Comparison of ENCODE assay signal across 16 cellular contexts in genomic region chr17:66331038-66331816, GRCh38. TPM values are rescaled to one million over a fixed set of nuclear protein-coding genes. Genes with fewer than 3 reads are reported as not detected.
A peak's percentile ranks its signal among the peaks of the same experiment; 100 is the strongest.
DNase-seq lines count a peak whose midpoint lies in the region; ATAC-seq and TF ChIP-seq lines count a peak whose summit lies in the region.
"Had no signal": no experiment of that assay in that cellular context is flagged by ENCODE, and none has a peak within 500 bp of the region (broad histone marks: within the 10 kb centered on the region; RNA-seq: fewer than 3 reads in every experiment).

No MANE protein-coding gene starts in this region.

- H4K5ac ChIP-seq in mesendoderm (ENCODE audit: low read length), result no peak overlapping the region

- H3K79me2 ChIP-seq in mesendoderm (ENCODE audit: control insufficient read depth, insufficient read depth, low read length), result no peaks in the 10 kb centered on the region

- H2AK5ac ChIP-seq in mesendoderm (ENCODE audit: low read length), result no peak overlapping the region

- H3K27me3 Mint-ChIP-seq in activated CD8-positive, alpha-beta memory T cell treated with anti-CD3 and anti-CD28 coated beads, Interleukin-2, amount 10 ng/mL, durations not matched to agents 7 days and 5 days, result no peaks in the 10 kb centered on the region
- H3K27me3 Mint-ChIP-seq in nephron (ENCODE audit: low read depth), result peaks cover 10% of the 10 kb centered on the region

- CTCF ChIA-PET in activated CD8-positive, alpha-beta memory T cell treated with anti-CD3 and anti-CD28 coated beads, Interleukin-2, amount 10 ng/mL, durations not matched to agents 7 days and 5 days (lab: Charles Lee), result interaction anchor here (0.6 to 2.4 kb wide), 4 partner anchors 11 to 1773 kb away, joined by 3 to 5 read pairs (median 4); no protein-coding TSS in a partner anchor

- H3K9ac ChIP-seq in mesendoderm (ENCODE audit: low read length), result no peak overlapping the region

- H3K4me2 ChIP-seq in mesendoderm (ENCODE audit: low read length), result no peak overlapping the region
- H3K4me2 ChIP-seq: A549, hepatocyte had no signal

- no peak overlapping the region for H2BK15ac ChIP-seq in mesendoderm (replicated peaks; ENCODE audit: low read depth)

- peak overlapping the region; percentile 51 for H3K4me3 Mint-ChIP-seq in activated CD8-positive, alpha-beta memory T cell treated with anti-CD3 and anti-CD28 coated beads, Interleukin-2, amount 10 ng/mL, durations not matched to agents 7 days and 5 days
- no peak overlapping the region for H3K4me3 Mint-ChIP-seq in nephron

- no peaks in the 10 kb centered on the region for H3K9me3 Mint-ChIP-seq in activated CD8-positive, alpha-beta memory T cell treated with anti-CD3 and anti-CD28 coated beads, Interleukin-2, amount 10 ng/mL, durations not matched to agents 7 days and 5 days (ENCODE audit: low read depth)
- peaks cover 0 to 12% of the 10 kb centered on the region in 2 donors for H3K9me3 Mint-ChIP-seq in activated naive CD4-positive, alpha-beta T cell treated with anti-CD3 and anti-CD28 coated beads, Interleukin-2, amount 50 U/mL, for 72 hours
- H3K9me3 Mint-ChIP-seq in nephron, result no peaks in the 10 kb centered on the region

- peak; percentile 78 for ATAC-seq in activated CD8-positive, alpha-beta memory T cell treated with anti-CD3 and anti-CD28 coated beads, Interleukin-2, amount 10 ng/mL, durations not matched to agents 7 days and 5 days
- peak; percentile 77 to 87 for ATAC-seq in activated naive CD4-positive, alpha-beta T cell treated with anti-CD3 and anti-CD28 coated beads, Interleukin-2, amount 50 U/mL, for 72 hours
- no peak for ATAC-seq in GM18909 (IDR thresholded peaks at IDR 0.05; ENCODE audit: poor library complexity, unreplicated experiment)
- ATAC-seq: A549, left lung had no signal

- H3K27me3 ChIP-seq in mesendoderm (ENCODE audit: insufficient read depth, low read length, poor library complexity), result no peaks in the 10 kb centered on the region
- H3K27me3 ChIP-seq: hepatocyte, left lung had no signal

- H3K4me3 ChIP-seq in mesendoderm (ENCODE audit: low read length), result no peak overlapping the region
- H3K4me3 ChIP-seq: A549, hepatocyte, left lung, skin epidermis had no signal

- no peak for DNase-seq in activated CD8-positive, alpha-beta memory T cell treated with anti-CD3 and anti-CD28 coated beads, Interleukin-2, amount 10 ng/mL, durations not matched to agents 7 days and 5 days
- no peak for DNase-seq in activated CD8-positive, alpha-beta memory T cell treated with anti-CD3 and anti-CD28 coated beads, Interleukin-2, amount 50 U/mL, for 4 hours
- DNase-seq in NOMO-1 (lab: John Stamatoyannopoulos, UW; ENCODE audit: unreplicated experiment in 2 of 2), result peak; percentile 16 to 69
- no peak for DNase-seq in activated naive CD4-positive, alpha-beta T cell treated with anti-CD3 and anti-CD28 coated beads, Interleukin-2, amount 50 U/mL, for 72 hours (ENCODE audit: low spot score in 2 of 2)
- no peak for DNase-seq in mesendoderm
- DNase-seq in GM20000 (ENCODE audit: low spot score), result no peak
- DNase-seq: cerebellar nuclear complex, erythroblast, left lung, NCI-H1105 treated with DMSO at 0.1 percent for 48 hours, NCI-H446 had no signal

- H2BK5ac ChIP-seq in mesendoderm (ENCODE audit: low read length), result no peak overlapping the region

- H3K4me1 ChIP-seq in mesendoderm (ENCODE audit: control insufficient read depth, low read depth, low read length), result no peaks in the 10 kb centered on the region
- H3K4me1 ChIP-seq: A549, left lung had no signal

- H3K4ac ChIP-seq in mesendoderm (ENCODE audit: low read depth, low read length), result no peak overlapping the region

- WGBS in mesendoderm (ENCODE audit: extremely low coverage, insufficient coverage, low lambda C conversion rate), result no CpG with 5 or more reads among the region's 8 CpGs

- H3K79me1 ChIP-seq in mesendoderm (ENCODE audit: low read length), result no peaks in the 10 kb centered on the region

- peaks cover 30% of the 10 kb centered on the region for H3K36me3 Mint-ChIP-seq in activated CD8-positive, alpha-beta memory T cell treated with anti-CD3 and anti-CD28 coated beads, Interleukin-2, amount 10 ng/mL, durations not matched to agents 7 days and 5 days
- peaks cover 20 to 46% of the 10 kb centered on the region in 2 donors for H3K36me3 Mint-ChIP-seq in activated naive CD4-positive, alpha-beta T cell treated with anti-CD3 and anti-CD28 coated beads, Interleukin-2, amount 50 U/mL, for 72 hours
- H3K36me3 Mint-ChIP-seq in nephron (ENCODE audit: low read depth), result no peaks in the 10 kb centered on the region

- H2BK120ac ChIP-seq in mesendoderm (ENCODE audit: low read depth, low read length), result no peak overlapping the region

- TF ChIP-seq CTCF in nephron (IDR thresholded peaks at IDR 0.05; ENCODE audit: unreplicated experiment in 3 of 3), result no peak
- TF ChIP-seq CTCF in GM20000 (IDR thresholded peaks at IDR 0.05; ENCODE audit: extremely low read depth, missing control alignments), result no peak

- peak overlapping the region; percentile 86 for H3K27ac Mint-ChIP-seq in activated CD8-positive, alpha-beta memory T cell treated with anti-CD3 and anti-CD28 coated beads, Interleukin-2, amount 10 ng/mL, durations not matched to agents 7 days and 5 days
- peak overlapping the region; percentile 87 to 94 for H3K27ac Mint-ChIP-seq in activated naive CD4-positive, alpha-beta T cell treated with anti-CD3 and anti-CD28 coated beads, Interleukin-2, amount 50 U/mL, for 72 hours
- H3K27ac Mint-ChIP-seq in nephron, result peak overlapping the region; percentile 2 to 26 (median 24)

- no peak overlapping the region for H4K8ac ChIP-seq in mesendoderm (ENCODE audit: low read depth, low read length)

- H3K27ac ChIP-seq in mesendoderm (ENCODE audit: low read depth, low read length), result no peak overlapping the region
- H3K27ac ChIP-seq: A549, hepatocyte, left lung had no signal

- no peak overlapping the region for H3K18ac ChIP-seq in mesendoderm (ENCODE audit: low read length)

- H3K4me1 Mint-ChIP-seq in activated CD8-positive, alpha-beta memory T cell treated with anti-CD3 and anti-CD28 coated beads, Interleukin-2, amount 10 ng/mL, durations not matched to agents 7 days and 5 days, result peaks cover 48% of the 10 kb centered on the region
- H3K4me1 Mint-ChIP-seq in nephron, result peaks cover 24% of the 10 kb centered on the region

- H3K56ac ChIP-seq in mesendoderm (ENCODE audit: low read length), result no peak overlapping the region

- H3K36me3 ChIP-seq in mesendoderm (ENCODE audit: control insufficient read depth, insufficient read depth, low read length), result no peaks in the 10 kb centered on the region
- H3K36me3 ChIP-seq: left lung had no signal

- H3K23ac ChIP-seq in mesendoderm (ENCODE audit: low read length), result no peak overlapping the region

RNA-seq across cellular contexts. Expression of gene PRKCA, which starts 28.8 kb away (rescaled TPM):
- 10 to 100 TPM; 63.1 to 68.9 TPM for total RNA-seq in activated CD8-positive, alpha-beta memory T cell treated with anti-CD3 and anti-CD28 coated beads, Interleukin-2, amount 10 ng/mL, durations not matched to agents 7 days and 5 days
- total RNA-seq in activated naive CD4-positive, alpha-beta T cell treated with anti-CD3 and anti-CD28 coated beads, Interleukin-2, amount 50 U/mL, for 72 hours, result 100 to 1,000 TPM; 104 to 119 TPM
- 1.6 TPM for polyA plus RNA-seq in mesendoderm (2013, experiment 1 of 2)
- polyA plus RNA-seq in mesendoderm (2013, experiment 2 of 2), result 1.7 TPM

Comparison
In these comparisons a context has a peak if more than half of its experiments do, and no peak if none do; other contexts are left out.
1. DNase-seq: peak in NOMO-1 (2 of 2); none in activated CD8-positive, alpha-beta memory T cell treated with anti-CD3 and anti-CD28 coated beads, Interleukin-2, amount 10 ng/mL, durations not matched to agents 7 days and 5 days (single experiment), activated CD8-positive, alpha-beta memory T cell treated with anti-CD3 and anti-CD28 coated beads, Interleukin-2, amount 50 U/mL, for 4 hours (single experiment), activated naive CD4-positive, alpha-beta T cell treated with anti-CD3 and anti-CD28 coated beads, Interleukin-2, amount 50 U/mL, for 72 hours (0 of 2), mesendoderm (single experiment) and GM20000 (single experiment).
2. H3K27ac Mint-ChIP-seq: peak in every context shown above with its lines; median percentile 90 in activated naive CD4-positive, alpha-beta T cell treated with anti-CD3 and anti-CD28 coated beads, Interleukin-2, amount 50 U/mL, for 72 hours; 86 in activated CD8-positive, alpha-beta memory T cell treated with anti-CD3 and anti-CD28 coated beads, Interleukin-2, amount 10 ng/mL, durations not matched to agents 7 days and 5 days; 24 in nephron.